In the genomic region with DNA sequence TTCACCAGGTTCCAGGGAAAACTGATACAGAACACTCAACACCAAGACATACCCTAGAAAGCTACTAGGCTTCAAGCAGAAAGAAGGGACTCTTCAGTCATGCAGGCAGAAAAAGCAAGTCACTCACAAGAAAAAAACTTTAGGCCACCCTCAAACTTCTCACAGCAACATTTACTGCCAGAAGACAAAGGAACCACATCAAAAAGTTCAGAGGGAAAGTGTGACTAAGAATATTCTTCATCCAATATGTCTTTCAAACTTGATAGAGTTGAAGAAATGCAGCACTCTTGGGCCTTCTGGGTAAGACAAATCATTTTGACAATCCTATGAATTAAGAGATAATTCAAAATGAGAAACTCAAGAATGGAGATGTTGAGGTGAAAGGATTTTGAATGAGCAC, we compare ENCODE assay signal across 18 cellular contexts. TPM values are rescaled to one million over a fixed set of nuclear protein-coding genes. Genes with fewer than 3 reads are reported as not detected.
"Had no signal": no experiment of that assay in that cellular context is flagged by ENCODE, and none has a peak within 500 bp of the region (broad histone marks: within the 10 kb centered on the region; RNA-seq: fewer than 3 reads in every experiment).

No MANE protein-coding gene starts in this region.

- H3K27ac Mint-ChIP-seq: activated T-helper 2 cell treated with anti-CD3 and anti-CD28 coated beads, Interferon-gamma antibody, Interleukin-2, Interleukin-4, amounts not matched to agents 10 μg/mL and 5 μg/mL and 100 μg/mL, durations not matched to agents 14 hours and 24 hours and 36 hours; naive B cell; neural progenitor cell had no signal

- H3K9me3 ChIP-seq: ascending aorta, psoas muscle, right lobe of liver, suprapubic skin had no signal

- ATAC-seq: left lobe of liver, psoas muscle had no signal

- H3K9ac ChIP-seq: neural progenitor cell had no signal

- DNase-seq: activated CD4-positive, alpha-beta T cell treated with anti-CD3 and anti-CD28 coated beads, Interleukin-2, amount 50 U/mL, for 1 hour; naive B cell; psoas muscle; right lobe of liver; SHP77 treated with DMSO at 0.1 percent for 48 hours; stimulated activated CD4-positive, alpha-beta T cell treated with anti-CD3 and anti-CD28 coated beads, Interleukin-4, amount 100 ng/mL, for 4 hours; stimulated activated CD8-positive, alpha-beta memory T cell treated with anti-CD3 and anti-CD28 coated beads, Interleukin-4, amount 100 ng/mL, for 48 hours; stimulated activated naive CD4-positive, alpha-beta T cell treated with Interleukin-2 at 50 U/mL for 16 hours; trophoblast cell had no signal

- H3K36me3 Mint-ChIP-seq: naive B cell had no signal

- H2AFZ ChIP-seq: hepatocyte, neural progenitor cell had no signal

- H3K79me2 ChIP-seq: hepatocyte had no signal

- H3K4me2 ChIP-seq: hepatocyte, neural progenitor cell, smooth muscle cell had no signal

- H3K4me3 Mint-ChIP-seq: naive B cell, neural progenitor cell had no signal

- H3K36me3 ChIP-seq: right lobe of liver, suprapubic skin had no signal

- H3K27ac ChIP-seq: ascending aorta, hepatocyte, neural progenitor cell, psoas muscle, right lobe of liver, suprapubic skin had no signal

- H3K9me3 Mint-ChIP-seq: activated T-helper 2 cell treated with anti-CD3 and anti-CD28 coated beads, Interferon-gamma antibody, Interleukin-2, Interleukin-4, amounts not matched to agents 10 μg/mL and 5 μg/mL and 100 μg/mL, durations not matched to agents 14 hours and 24 hours and 36 hours; naive B cell; neural progenitor cell had no signal

- H3K4me1 ChIP-seq: psoas muscle, right lobe of liver had no signal

- H3K4me3 ChIP-seq: ascending aorta, hepatocyte, neural progenitor cell, psoas muscle, right lobe of liver, smooth muscle cell, suprapubic skin had no signal

- H3K27me3 ChIP-seq: ascending aorta, hepatocyte, neural progenitor cell, right lobe of liver had no signal

- FAIRE-seq: keratinocyte had no signal

RNA-seq across cellular contexts. Expression of a gene that starts 7.7 kb away (rescaled TPM):
- total RNA-seq: mononuclear cell had no signal
